ENCODE assay signal across 23 cellular contexts in the genomic region with DNA sequence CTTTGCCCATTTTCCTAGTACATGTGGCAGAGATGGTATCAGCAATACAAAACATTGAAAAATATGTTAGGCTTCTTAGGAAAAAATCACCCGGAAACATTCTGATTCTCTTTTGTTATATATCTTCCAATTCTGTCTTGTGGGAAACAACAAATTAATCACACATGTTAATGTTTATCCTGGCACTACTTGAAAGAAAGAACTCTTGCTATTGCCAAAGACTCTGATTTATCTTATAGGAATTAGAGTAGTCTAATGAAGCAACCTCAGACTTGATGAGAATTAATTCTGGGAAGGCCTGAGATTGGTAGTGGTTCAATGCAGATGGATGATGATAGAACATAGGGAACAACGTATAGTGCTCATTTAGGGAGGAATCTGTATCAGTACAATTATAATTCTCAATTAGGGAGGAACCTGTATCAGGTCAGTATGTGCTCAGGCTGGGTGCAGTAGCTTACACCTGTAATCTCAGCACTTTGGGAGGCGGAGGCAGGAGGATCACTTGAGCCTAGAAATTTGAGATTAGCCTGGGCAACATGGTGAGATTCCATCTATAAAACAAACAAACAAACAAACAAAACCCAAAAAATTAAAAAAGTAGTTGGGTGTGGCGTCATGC. TPM values are rescaled to one million over a fixed set of nuclear protein-coding genes. Genes with fewer than 3 reads are reported as not detected.
DNase-seq lines count a peak whose midpoint lies in the region; TF ChIP-seq lines count a peak whose summit lies in the region.
"Had no signal": no experiment of that assay in that cellular context is flagged by ENCODE, and none has a peak within 500 bp of the region (broad histone marks: within the 10 kb centered on the region; RNA-seq: fewer than 3 reads in every experiment).

No MANE protein-coding gene starts in this region.

- H3K27me3 Mint-ChIP-seq in MCF 10A (ENCODE audit: insufficient read depth, unreplicated experiment): no peaks in the 10 kb centered on the region
- no peaks in the 10 kb centered on the region for H3K27me3 Mint-ChIP-seq in mesothelial cell of epicardium (ENCODE audit: low read depth)
- H3K27me3 Mint-ChIP-seq: CD4-positive, CD25-positive, alpha-beta regulatory T cell had no signal

- no peak overlapping the region for H3K27ac ChIP-seq in breast epithelium
- no peak overlapping the region for H3K27ac ChIP-seq in stomach
- H3K27ac ChIP-seq: 22Rv1, GM23248 had no signal

- 69 to 76% (median 70%) methylated on average over 4 of the region's 4 CpGs for whole genome bisulfite sequencing in stomach, 5 donors

- no TSS peak for BruUV-seq in MCF 10A (replicated peaks; lab: Mats Ljungman, UMichigan)

- H3K4me3 ChIP-seq in breast epithelium: no peak overlapping the region
- H3K4me3 ChIP-seq in fibroblast of mammary gland (ENCODE audit: control insufficient read depth, low read depth, low read length): no peak overlapping the region
- H3K4me3 ChIP-seq in stomach: no peak overlapping the region
- H3K4me3 ChIP-seq: GM23248 had no signal

- no peak for TF ChIP-seq POLR2A in breast epithelium (IDR thresholded peaks at IDR 0.05)
- no peak for TF ChIP-seq POLR2A in stomach (IDR thresholded peaks at IDR 0.05)

- H3K4me1 ChIP-seq in breast epithelium: no peaks in the 10 kb centered on the region
- no peaks in the 10 kb centered on the region for H3K4me1 ChIP-seq in stomach
- H3K4me1 ChIP-seq: BE2C had no signal

- TF ChIP-seq CTCF in MCF 10A (IDR thresholded peaks at IDR 0.05; ENCODE audit: unreplicated experiment): no peak
- TF ChIP-seq CTCF in breast epithelium (IDR thresholded peaks at IDR 0.05): no peak
- no peak for TF ChIP-seq CTCF in fibroblast of mammary gland (conservative IDR thresholded peaks at IDR 0.05; ENCODE audit: control insufficient read depth, insufficient read depth, low read depth, low read length)
- no peak for TF ChIP-seq CTCF in mesothelial cell of epicardium (IDR thresholded peaks at IDR 0.05; ENCODE audit: unreplicated experiment)
- TF ChIP-seq CTCF in stomach (IDR thresholded peaks at IDR 0.05): no peak

- TF ChIP-seq EP300 in stomach (IDR thresholded peaks at IDR 0.05): no peak

- no peaks in the 10 kb centered on the region for H3K9me3 ChIP-seq in breast epithelium
- H3K9me3 ChIP-seq in stomach: no peaks in the 10 kb centered on the region
- H3K9me3 ChIP-seq: BE2C had no signal

- H3K36me3 Mint-ChIP-seq in MCF 10A (ENCODE audit: insufficient read depth, unreplicated experiment) (no peaks in the 10 kb centered on the region), mesothelial cell of epicardium (no peaks in the 10 kb centered on the region)
- H3K36me3 Mint-ChIP-seq: CD4-positive, CD25-positive, alpha-beta regulatory T cell had no signal

- H3K27me3 ChIP-seq in breast epithelium (no peaks in the 10 kb centered on the region), stomach (no peaks in the 10 kb centered on the region)
- H3K27me3 ChIP-seq: BE2C had no signal

- POLR2A ChIA-PET in MCF 10A (lab: Yijun Ruan, JAX): interaction anchor here (0.6 to 0.7 kb wide), 2 partner anchors 16 to 23 kb away, joined by 3 to 5 read pairs; no protein-coding TSS in a partner anchor

- H3K27ac Mint-ChIP-seq in MCF 10A (ENCODE audit: low read depth, unreplicated experiment): no peak overlapping the region
- no peak overlapping the region for H3K27ac Mint-ChIP-seq in mesothelial cell of epicardium
- H3K27ac Mint-ChIP-seq: CD4-positive, CD25-positive, alpha-beta regulatory T cell had no signal

- DNase-seq in MCF 10A (ENCODE audit: unreplicated experiment): peak; percentile 20
- no peak for DNase-seq in breast epithelium (ENCODE audit: low spot score in 2 of 2)
- peak; percentile 8 for DNase-seq in dermis blood vessel endothelial cell
- peak; percentile 51 for DNase-seq in fibroblast of mammary gland (ENCODE audit: low read depth)
- DNase-seq in NCI-H510A treated with DMSO at 0.1 percent for 48 hours (lab: John Stamatoyannopoulos, UW): no peak
- no peak for DNase-seq in UCSD-AML1 (lab: John Stamatoyannopoulos, UW; ENCODE audit: unreplicated experiment)
- DNase-seq in mesothelial cell of epicardium (ENCODE audit: low spot score in 2 of 2, unreplicated experiment in 2 of 2): no peak
- DNase-seq in stomach: no peak
- DNase-seq: BE2C; CD4-positive, CD25-positive, alpha-beta regulatory T cell; COR-L47; DMS 273 treated with DMSO at 0.1 percent for 48 hours; GDM1; GM23248; HCEC 1CT; NCI-H1105; NCI-H2081 treated with DMSO at 0.1 percent for 48 hours; NCI-H748 treated with DMSO at 0.1 percent for 48 hours had no signal

- H3K36me3 ChIP-seq in breast epithelium (no peaks in the 10 kb centered on the region), stomach (no peaks in the 10 kb centered on the region)
- H3K36me3 ChIP-seq: BE2C had no signal

- H3K4me3 Mint-ChIP-seq in MCF 10A (ENCODE audit: unreplicated experiment) (no peak overlapping the region), mesothelial cell of epicardium (no peak overlapping the region)
- H3K4me3 Mint-ChIP-seq: CD4-positive, CD25-positive, alpha-beta regulatory T cell had no signal

- H3K9me3 Mint-ChIP-seq in MCF 10A (ENCODE audit: unreplicated experiment) (no peaks in the 10 kb centered on the region), mesothelial cell of epicardium (no peaks in the 10 kb centered on the region)

- H3K4me1 Mint-ChIP-seq in MCF 10A (ENCODE audit: insufficient read depth, unreplicated experiment) (no peaks in the 10 kb centered on the region), mesothelial cell of epicardium (peaks cover 3% of the 10 kb centered on the region)
- H3K4me1 Mint-ChIP-seq: CD4-positive, CD25-positive, alpha-beta regulatory T cell had no signal

- CTCF ChIA-PET in MCF 10A (lab: Yijun Ruan, JAX): interaction anchor here (0.7 kb wide), 1 partner anchor 179 kb away, joined by 3 read pairs; no protein-coding TSS in a partner anchor

- intact Hi-C loops in MCF 10A (cut with micrococcal nuclease): no loop called here
- intact Hi-C loops in breast epithelium (cut with DNase I; ENCODE audit: low total_unique reads): no loop called here
- intact Hi-C loops in stomach (cut with DNase I; ENCODE audit: low total_unique reads): no loop called here

RNA-seq across cellular contexts. Expression of gene TAS2R16, which starts 50.7 kb away (rescaled TPM):
- total RNA-seq in MCF 10A (2022): not detected in 2 replicates
- total RNA-seq in breast epithelium: not detected
- not detected in 2 replicates for total RNA-seq in dermis blood vessel endothelial cell
- total RNA-seq in mesothelial cell of epicardium: not detected in 3 replicates
- total RNA-seq in stomach: not detected
- polyA plus RNA-seq in stomach: not detected
- total RNA-seq: CD4-positive, CD25-positive, alpha-beta regulatory T cell; GM23248; NCI-H460; OCI-LY7; Right ventricle myocardium inferior had no signal
- polyA plus RNA-seq: AG04450; CD4-positive, CD25-positive, alpha-beta regulatory T cell; GM23248 had no signal

RNA-seq across cellular contexts. Expression of gene CADPS2, which starts 58.5 kb away (rescaled TPM):
- 7.4 and 10.1 TPM in 2 replicates for total RNA-seq in MCF 10A (2022)
- total RNA-seq in breast epithelium: 10 to 100 TPM; 12.3 to 67.5 (median 66.5) TPM
- total RNA-seq in dermis blood vessel endothelial cell: 69.4 and 83.7 TPM in 2 replicates
- 1.9 to 2.7 TPM (median 2.3 TPM) in 3 replicates for total RNA-seq in mesothelial cell of epicardium
- total RNA-seq in stomach: 10 to 100 TPM; 26.3 to 57.8 (median 33.8) TPM
- 10 to 100 TPM in 2 of 3 donors, 1 to 10 TPM in 1; 7.0 to 18.9 (median 18.8) TPM for polyA plus RNA-seq in stomach
- total RNA-seq: CD4-positive, CD25-positive, alpha-beta regulatory T cell; OCI-LY7 had no signal

Comparison
In these comparisons a context has a peak if more than half of its experiments do, and no peak if none do; other contexts are left out.
1. DNase-seq: peak in MCF 10A (single experiment), dermis blood vessel endothelial cell (single experiment) and fibroblast of mammary gland (single experiment); none in breast epithelium (0 of 2), NCI-H510A treated with DMSO at 0.1 percent for 48 hours (single experiment), UCSD-AML1 (single experiment), mesothelial cell of epicardium (0 of 2) and stomach (single experiment).